1 cellular context compared by ENCODE assay signal in the genomic region with DNA sequence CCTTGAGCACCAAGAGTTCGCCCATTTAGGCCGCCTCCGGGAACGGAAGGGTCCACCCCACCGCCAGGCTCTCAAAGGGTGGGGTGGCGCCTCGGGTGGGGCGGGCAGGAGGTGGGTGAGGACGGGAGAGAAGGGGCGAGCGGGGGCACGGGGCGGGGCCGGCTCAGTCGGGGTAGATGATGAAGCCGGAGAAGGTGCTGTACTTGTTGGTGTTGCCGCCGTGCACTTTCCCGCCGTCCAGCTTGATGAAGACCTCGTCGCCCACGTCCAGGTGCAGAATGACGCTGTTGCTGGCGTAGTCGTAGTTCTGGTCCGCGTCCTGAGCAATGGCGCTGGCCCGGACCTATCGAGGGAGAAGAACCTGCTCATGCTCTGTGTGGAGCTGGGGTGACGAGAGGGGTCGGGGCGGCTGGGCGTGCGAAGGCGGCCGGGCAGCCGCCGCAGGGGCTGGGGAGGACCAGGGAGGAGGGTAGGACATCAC.
TF ChIP-seq lines count a peak whose summit lies in the region.

No MANE protein-coding gene starts in this region.

TF ChIP-seq in HepG2, 621 proteins besides CTCF, POLR2A, EP300 and RAD21:
- TF ChIP-seq, protein P1, sequence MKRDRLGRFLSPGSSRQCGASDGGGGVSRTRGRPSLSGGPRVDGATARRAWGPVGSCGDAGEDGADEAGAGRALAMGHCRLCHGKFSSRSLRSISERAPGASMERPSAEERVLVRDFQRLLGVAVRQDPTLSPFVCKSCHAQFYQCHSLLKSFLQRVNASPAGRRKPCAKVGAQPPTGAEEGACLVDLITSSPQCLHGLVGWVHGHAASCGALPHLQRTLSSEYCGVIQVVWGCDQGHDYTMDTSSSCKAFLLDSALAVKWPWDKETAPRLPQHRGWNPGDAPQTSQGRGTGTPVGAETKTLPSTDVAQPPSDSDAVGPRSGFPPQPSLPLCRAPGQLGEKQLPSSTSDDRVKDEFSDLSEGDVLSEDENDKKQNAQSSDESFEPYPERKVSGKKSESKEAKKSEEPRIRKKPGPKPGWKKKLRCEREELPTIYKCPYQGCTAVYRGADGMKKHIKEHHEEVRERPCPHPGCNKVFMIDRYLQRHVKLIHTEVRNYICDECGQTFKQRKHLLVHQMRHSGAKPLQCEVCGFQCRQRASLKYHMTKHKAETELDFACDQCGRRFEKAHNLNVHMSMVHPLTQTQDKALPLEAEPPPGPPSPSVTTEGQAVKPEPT (CRISPR knock-in tag; IDR thresholded peaks at IDR 0.05; ENCODE audit: low read depth): no peak
- TF ChIP-seq AGO1 (IDR thresholded peaks at IDR 0.05; ENCODE audit: low read depth, low read length, poor library complexity, severe bottlenecking) (peak; percentile 38), ZNF543 (CRISPR knock-in tag; IDR thresholded peaks at IDR 0.05) (no peak), AGO2 (optimal IDR thresholded peaks at IDR 0.05; ENCODE audit: low read depth, low read length) (peak; percentile 64)
